In genomic region chr7:90931996-90932912, GRCh38 we compare ENCODE assay signal across 9 cellular contexts.
DNase-seq lines count a peak whose midpoint lies in the region; ATAC-seq, FAIRE-seq and TF ChIP-seq lines count a peak whose summit lies in the region.
"Had no signal": no experiment of that assay in that cellular context is flagged by ENCODE, and none has a peak within 500 bp of the region (broad histone marks: within the 10 kb centered on the region; RNA-seq: fewer than 3 reads in every experiment).

No MANE protein-coding gene starts in this region.

- H3K4me1 Mint-ChIP-seq in H9 (peaks cover 8% of the 10 kb centered on the region in 2 experiments; a peak in 3 of 4 replicates), memory B cell (peaks cover 25% of the 10 kb centered on the region)

- H3K36me3 Mint-ChIP-seq in H9 (ENCODE audit: insufficient read depth in 1 of 3, low read depth in 3 of 3) (peaks cover 0 to 8% (median 6%) of the 10 kb centered on the region in 3 experiments; a peak in 2 of 7 replicates), memory B cell (peaks cover 30% of the 10 kb centered on the region)

- no peaks in the 10 kb centered on the region for H3K9me3 ChIP-seq in H9 (ENCODE audit: control insufficient read depth, low read depth, low read length)
- H3K9me3 ChIP-seq in MM.1S (replicated peaks; ENCODE audit: insufficient read depth, low read length), result no peaks in the 10 kb centered on the region

- H3K27me3 ChIP-seq in H9 (ENCODE audit: insufficient read depth, low read length) (no peaks in the 10 kb centered on the region), MM.1S (replicated peaks; ENCODE audit: insufficient read depth, low read length) (no peaks in the 10 kb centered on the region)

- TF ChIP-seq CTCF in H9 (conservative IDR thresholded peaks at IDR 0.05), result no peak
- no peak for TF ChIP-seq CTCF in MM.1S (IDR thresholded peaks at IDR 0.05; ENCODE audit: low read length)
- no peak for TF ChIP-seq CTCF in RWPE1 (conservative IDR thresholded peaks at IDR 0.05; ENCODE audit: low read depth)

- H2AK5ac ChIP-seq in H9 (ENCODE audit: insufficient read length, low read length), result no peak overlapping the region

- H3K4me2 ChIP-seq in H9 (ENCODE audit: insufficient read depth, insufficient read length, low read length), result no peak overlapping the region
- peak overlapping the region; percentile 97 for H3K4me2 ChIP-seq in MM.1S (ENCODE audit: low read depth, low read length)

- H3K9me3 Mint-ChIP-seq in H9 (no peaks in the 10 kb centered on the region), memory B cell (no peaks in the 10 kb centered on the region)

- H3K4me3 Mint-ChIP-seq in H9 (no peak overlapping the region), memory B cell (no peak overlapping the region)

- H2AFZ ChIP-seq in H9 (ENCODE audit: low read length) (no peak overlapping the region), MM.1S (ENCODE audit: low read length) (no peak overlapping the region)

- H3K23ac ChIP-seq in H9 (ENCODE audit: insufficient read length, low read depth, low read length), result no peak overlapping the region

- no peaks in the 10 kb centered on the region for H4K20me1 ChIP-seq in H9 (ENCODE audit: control insufficient read depth, insufficient read depth, insufficient read length)
- H4K20me1 ChIP-seq in MM.1S (ENCODE audit: insufficient read depth, low read length), result no peaks in the 10 kb centered on the region

- no peak overlapping the region for H2BK12ac ChIP-seq in H9 (ENCODE audit: insufficient read length, low read depth, low read length)

- H3K9ac ChIP-seq in H9 (ENCODE audit: extremely low read depth, insufficient read length, low read length), result no peak overlapping the region
- H3K9ac ChIP-seq in MM.1S (ENCODE audit: low read length), result peak overlapping the region; percentile 89

- CTCF ChIA-PET in RWPE1 (lab: Yijun Ruan, JAX), result interaction anchor here (0.6 kb wide), 1 partner anchor 166 kb away, joined by 3 read pairs; no protein-coding TSS in a partner anchor

- DNase-seq in H9 (no peak), MM.1S (peak; percentile 95), memory B cell (ENCODE audit: low spot score in 2 of 2) (no peak), frontal cortex (ENCODE audit: low spot score in 2 of 2) (no peak), amniotic stem cell (lab: John Stamatoyannopoulos, UW) (no peak), RWPE1 (ENCODE audit: low spot score) (no peak), dedifferentiated amniotic fluid mesenchymal stem cell (ENCODE audit: extremely low spot score) (no peak)
- DNase-seq: NCI-H748 treated with DMSO at 0.1 percent for 48 hours had no signal

- peak overlapping the region; percentile 60 for H3K4me3 ChIP-seq in MM.1S (ENCODE audit: low read length)

- WGBS in H9 (ENCODE audit: extremely low coverage, insufficient read length, low lambda C conversion rate), result no CpG with 5 or more reads among the region's 5 CpGs

- H3K4ac ChIP-seq in H9 (ENCODE audit: low read depth, low read length), result no peak overlapping the region

- peaks cover 40% of the 10 kb centered on the region for H3F3A ChIP-seq in MM.1S (ENCODE audit: insufficient read depth, low read length)

- H3K27ac ChIP-seq in H9 (ENCODE audit: insufficient read length, low read depth, low read length) (no peak overlapping the region), MM.1S (ENCODE audit: low read length) (peak overlapping the region; percentile 99), RWPE1 (no peak overlapping the region)

- H3K14ac ChIP-seq in H9 (ENCODE audit: insufficient read depth, low read length), result no peak overlapping the region

- FAIRE-seq in frontal cortex (lab: Jason Lieb, UNC), result no peak

- no peaks in the 10 kb centered on the region for H3K79me1 ChIP-seq in H9 (ENCODE audit: insufficient read depth, low read depth, low read length, poor library complexity, severe bottlenecking)

- no peak overlapping the region for H3T11ph ChIP-seq in H9 (ENCODE audit: low read length)

- H4K5ac ChIP-seq in H9 (ENCODE audit: insufficient read length, low read depth, low read length), result no peak overlapping the region

- no peaks in the 10 kb centered on the region for H3K36me3 ChIP-seq in MM.1S (replicated peaks; ENCODE audit: insufficient read depth, low read length)

- no peak overlapping the region for H4K91ac ChIP-seq in H9 (ENCODE audit: insufficient read length, low read depth, low read length)

- ATAC-seq in GM18520 (IDR thresholded peaks at IDR 0.05; ENCODE audit: unreplicated experiment) (peak; percentile 93), memory B cell (ENCODE audit: low read depth) (no peak)

- H2BK5ac ChIP-seq in H9 (ENCODE audit: insufficient read length, low read length), result no peak overlapping the region

- no peak overlapping the region for H2BK120ac ChIP-seq in H9 (ENCODE audit: low read depth, low read length, poor library complexity, severe bottlenecking)

- H3K4me1 ChIP-seq in H9 (ENCODE audit: insufficient read depth, low read length) (no peaks in the 10 kb centered on the region), MM.1S (ENCODE audit: low read length) (peaks cover 47% of the 10 kb centered on the region)

- H3K27me3 Mint-ChIP-seq in H9 (ENCODE audit: low read depth) (no peaks in the 10 kb centered on the region), memory B cell (no peaks in the 10 kb centered on the region)

- no peaks in the 10 kb centered on the region for H3K23me2 ChIP-seq in H9 (ENCODE audit: insufficient read length, low read depth, low read length, poor library complexity, severe bottlenecking)

- POLR2A ChIA-PET in RWPE1 (lab: Yijun Ruan, JAX; ENCODE audit: low non-redundant PET), result no interaction called here

- H2BK15ac ChIP-seq in H9 (ENCODE audit: low read depth, low read length), result no peak overlapping the region

- no peak overlapping the region for H2BK20ac ChIP-seq in H9 (ENCODE audit: low read depth, low read length, poor library complexity, severe bottlenecking)

- H3K18ac ChIP-seq in H9 (ENCODE audit: insufficient read length, low read depth, low read length), result no peak overlapping the region

- no peak overlapping the region for H4K8ac ChIP-seq in H9 (replicated peaks; ENCODE audit: insufficient read length, low read depth, low read length)

- no peaks in the 10 kb centered on the region for H3K79me2 ChIP-seq in H9 (ENCODE audit: insufficient read depth, low read length)
- peaks cover 61% of the 10 kb centered on the region for H3K79me2 ChIP-seq in MM.1S (ENCODE audit: low read length)

- peak overlapping the region; percentile 62 to 85 (median 78); a peak in 4 of 7 replicates for H3K27ac Mint-ChIP-seq in H9
- peak overlapping the region; percentile 58 for H3K27ac Mint-ChIP-seq in memory B cell

- H3K9me2 ChIP-seq in MM.1S (replicated peaks; ENCODE audit: insufficient read depth, low read length), result no peaks in the 10 kb centered on the region

- no peak overlapping the region for H3K56ac ChIP-seq in H9 (ENCODE audit: insufficient read length, low read depth, low read length)
